8 cellular contexts compared by ENCODE assay signal in genomic region chr16:1983544-1984346, GRCh38. TPM values are rescaled to one million over a fixed set of nuclear protein-coding genes. Genes with fewer than 3 reads are reported as not detected.
DNase-seq lines count a peak whose midpoint lies in the region; ATAC-seq, FAIRE-seq and TF ChIP-seq lines count a peak whose summit lies in the region.

TSS of gene GFER (plus strand) at chr16:1984193. CDS start at chr16:1984219, 26 bp downstream.

- H4K8ac ChIP-seq in mesendoderm (ENCODE audit: low read depth, low read length) = no peak within 1 kb of the TSS

- H2AK5ac ChIP-seq in mesendoderm (ENCODE audit: low read length) = no peak within 1 kb of the TSS

- H3K9ac ChIP-seq in mesendoderm (ENCODE audit: low read length) = peak within 1 kb of the TSS; percentile 91

- H3K36me3 ChIP-seq in mesendoderm (ENCODE audit: control insufficient read depth, insufficient read depth, low read length) = peaks cover 3% of the 10 kb centered on the region

- H3K23ac ChIP-seq in mesendoderm (ENCODE audit: low read length) = no peak within 1 kb of the TSS

- no peaks in the 10 kb centered on the region for H3K9me3 Mint-ChIP-seq in endothelial cell (ENCODE audit: unreplicated experiment)
- no peaks in the 10 kb centered on the region for H3K9me3 Mint-ChIP-seq in stimulated activated memory B cell treated with anti-CD40 and anti-IgM and Interleukin-4, amounts not matched to agents 10 μg/mL and 1 μg/mL and 100 μg/mL, for 72 hours

- peak within 1 kb of the TSS; percentile 64 for H3K27ac ChIP-seq in mesendoderm (ENCODE audit: low read depth, low read length)

- H3K4me1 Mint-ChIP-seq in endothelial cell (ENCODE audit: unreplicated experiment) = peaks cover 14% of the 10 kb centered on the region
- H3K4me1 Mint-ChIP-seq in stimulated activated memory B cell treated with anti-CD40 and anti-IgM and Interleukin-4, amounts not matched to agents 10 μg/mL and 1 μg/mL and 100 μg/mL, for 72 hours = peaks cover 63% of the 10 kb centered on the region

- peaks cover 2% of the 10 kb centered on the region for H3K79me2 ChIP-seq in mesendoderm (ENCODE audit: control insufficient read depth, insufficient read depth, low read length)

- peak; percentile 99 for DNase-seq in D721Med (ENCODE audit: insufficient read length, low spot score)
- DNase-seq in NCI-H774 (lab: John Stamatoyannopoulos, UW) = peak; percentile 70
- DNase-seq in endothelial cell (ENCODE audit: low spot score) = peak; percentile 98
- DNase-seq in mesendoderm = peak; percentile 96

- no CpG with 5 or more reads among the region's 109 CpGs for WGBS in mesendoderm (ENCODE audit: extremely low coverage, insufficient coverage, low lambda C conversion rate)

- peaks cover 5% of the 10 kb centered on the region for H3K4me1 ChIP-seq in mesendoderm (ENCODE audit: control insufficient read depth, low read depth, low read length)

- peak within 1 kb of the TSS; percentile 72 for H3K18ac ChIP-seq in mesendoderm (ENCODE audit: low read length)

- peak within 1 kb of the TSS; percentile 61 for H3K4ac ChIP-seq in mesendoderm (ENCODE audit: low read depth, low read length)

- no peak within 1 kb of the TSS for H2BK120ac ChIP-seq in mesendoderm (ENCODE audit: low read depth, low read length)

- no peak within 1 kb of the TSS for H2BK15ac ChIP-seq in mesendoderm (replicated peaks; ENCODE audit: low read depth)

- H3K4me3 ChIP-seq in mesendoderm (ENCODE audit: low read length) = peak within 1 kb of the TSS; percentile 78

- H4K5ac ChIP-seq in mesendoderm (ENCODE audit: low read length) = no peak within 1 kb of the TSS

- ATAC-seq in GM19463 (IDR thresholded peaks at IDR 0.05; ENCODE audit: unreplicated experiment) (peak; percentile 82), HG03571 (IDR thresholded peaks at IDR 0.05; ENCODE audit: unreplicated experiment) (peak; percentile 70)
- peak; percentile 93 for ATAC-seq in stimulated activated memory B cell treated with anti-CD40 and anti-IgM and Interleukin-4, amounts not matched to agents 10 μg/mL and 1 μg/mL and 100 μg/mL, for 72 hours

- no peak for FAIRE-seq in D721Med (lab: Jason Lieb, UNC)

- peak within 1 kb of the TSS; percentile 89 for H3K4me3 Mint-ChIP-seq in endothelial cell (ENCODE audit: unreplicated experiment)
- peak within 1 kb of the TSS; percentile 78 for H3K4me3 Mint-ChIP-seq in stimulated activated memory B cell treated with anti-CD40 and anti-IgM and Interleukin-4, amounts not matched to agents 10 μg/mL and 1 μg/mL and 100 μg/mL, for 72 hours

- TF ChIP-seq CTCF in D721Med (IDR thresholded peaks at IDR 0.05; ENCODE audit: insufficient read depth, missing control alignments) (peak; percentile 36), endothelial cell (IDR thresholded peaks at IDR 0.05; ENCODE audit: unreplicated experiment) (peak; percentile 25)

- no peak within 1 kb of the TSS for H2BK5ac ChIP-seq in mesendoderm (ENCODE audit: low read length)

- POLR2A ChIA-PET in activated CD8-positive, alpha-beta memory T cell treated with anti-CD3 and anti-CD28 coated beads for 36 hours (lab: Charles Lee) = interaction anchor here (1.0 to 2.2 kb wide), 3 partner anchors 12 to 24 kb away, joined by 4 to 9 read pairs (median 9); partner anchors contain the start of genes NDUFB10, RPS2 and TBL3

- CTCF ChIA-PET in activated CD8-positive, alpha-beta memory T cell treated with anti-CD3 and anti-CD28 coated beads for 36 hours (lab: Charles Lee) = interaction anchor here (0.7 to 1.6 kb wide), 8 partner anchors 10 to 157 kb away, joined by 3 to 8 read pairs (median 4); partner anchors contain the start of gene TBL3

- peak within 1 kb of the TSS; percentile 67 for H3K27ac Mint-ChIP-seq in endothelial cell (ENCODE audit: unreplicated experiment)
- H3K27ac Mint-ChIP-seq in stimulated activated memory B cell treated with anti-CD40 and anti-IgM and Interleukin-4, amounts not matched to agents 10 μg/mL and 1 μg/mL and 100 μg/mL, for 72 hours = peak within 1 kb of the TSS; percentile 72

- H3K4me2 ChIP-seq in mesendoderm (ENCODE audit: low read length) = peak within 1 kb of the TSS; percentile 84

- peaks cover 10% of the 10 kb centered on the region for H3K79me1 ChIP-seq in mesendoderm (ENCODE audit: low read length)

- peaks cover 9% of the 10 kb centered on the region for H3K27me3 ChIP-seq in mesendoderm (ENCODE audit: insufficient read depth, low read length, poor library complexity)

- peaks cover 5% of the 10 kb centered on the region for H3K36me3 Mint-ChIP-seq in endothelial cell (ENCODE audit: low read depth, unreplicated experiment)
- peaks cover 21% of the 10 kb centered on the region for H3K36me3 Mint-ChIP-seq in stimulated activated memory B cell treated with anti-CD40 and anti-IgM and Interleukin-4, amounts not matched to agents 10 μg/mL and 1 μg/mL and 100 μg/mL, for 72 hours

- H3K27me3 Mint-ChIP-seq in endothelial cell (ENCODE audit: unreplicated experiment) = peaks cover 36% of the 10 kb centered on the region
- H3K27me3 Mint-ChIP-seq in stimulated activated memory B cell treated with anti-CD40 and anti-IgM and Interleukin-4, amounts not matched to agents 10 μg/mL and 1 μg/mL and 100 μg/mL, for 72 hours = peaks cover 36% of the 10 kb centered on the region

- peak within 1 kb of the TSS; percentile 96 for H3K56ac ChIP-seq in mesendoderm (ENCODE audit: low read length)

RNA-seq across cellular contexts. Expression of gene GFER, which starts in this region (rescaled TPM):
- total RNA-seq in activated CD8-positive, alpha-beta memory T cell treated with anti-CD3 and anti-CD28 coated beads for 36 hours = 10 to 100 TPM; 39.1 to 43.3 TPM
- total RNA-seq in endothelial cell (ENCODE audit: unreplicated experiment) = 30.0 TPM
- 46.4 TPM for polyA plus RNA-seq in mesendoderm (2013, experiment 1 of 2)
- polyA plus RNA-seq in mesendoderm (2013, experiment 2 of 2) = 48.0 TPM

Comparison
In these comparisons a context has a peak if more than half of its experiments do, and no peak if none do; other contexts are left out.
1. Peak in every context shown above with its lines: DNase-seq, ATAC-seq, H3K4me3 ChIP-seq and H3K27ac ChIP-seq.